Comparison of ENCODE assay signal across 8 cellular contexts in genomic region chr3:44913868-44914468, GRCh38. TPM values are rescaled to one million over a fixed set of nuclear protein-coding genes. Genes with fewer than 3 reads are reported as not detected.
A peak's percentile ranks its signal among the peaks of the same experiment; 100 is the strongest.
DNase-seq lines count a peak whose midpoint lies in the region; ATAC-seq, FAIRE-seq and TF ChIP-seq lines count a peak whose summit lies in the region.

No MANE protein-coding gene starts in this region.

- no peaks in the 10 kb centered on the region for H3K27me3 ChIP-seq in right lobe of liver

- TF ChIP-seq CTCF in A549 (IDR thresholded peaks at IDR 0.05), result peak; percentile 33; the same call in 1 of the 3 replicates
- peak; percentile 73 for TF ChIP-seq CTCF in GM20000 (IDR thresholded peaks at IDR 0.05; ENCODE audit: extremely low read depth, missing control alignments)
- TF ChIP-seq CTCF in right lobe of liver (IDR thresholded peaks at IDR 0.05), result peak; percentile 69 to 86 (median 84)

- peaks cover 4% of the 10 kb centered on the region for H3K27me3 Mint-ChIP-seq in activated CD4-positive, alpha-beta T cell treated with anti-CD3 and anti-CD28 coated beads, Interleukin-2, amount 10 ng/mL, durations not matched to agents 7 days and 5 days

- no peak for TF ChIP-seq EP300 in A549 (IDR thresholded peaks at IDR 0.05)

- FAIRE-seq in A549 (lab: Jason Lieb, UNC), result no peak

- peak in 1 of 2 experiments; percentile 78; a peak in 3 of 6 replicates for ATAC-seq in A549
- peak; percentile 84 to 94 (median 90) for ATAC-seq in right lobe of liver
- ATAC-seq in GM21737 (IDR thresholded peaks at IDR 0.05; ENCODE audit: unreplicated experiment), result no peak

- no peak overlapping the region for H3K4me2 ChIP-seq in A549

- H3K9me3 Mint-ChIP-seq in activated CD4-positive, alpha-beta T cell treated with anti-CD3 and anti-CD28 coated beads, Interleukin-2, amount 10 ng/mL, durations not matched to agents 7 days and 5 days, result peaks cover 7% of the 10 kb centered on the region

- H3K36me3 ChIP-seq in right lobe of liver, result no peaks in the 10 kb centered on the region

- no peaks in the 10 kb centered on the region for H3K4me1 Mint-ChIP-seq in activated CD4-positive, alpha-beta T cell treated with anti-CD3 and anti-CD28 coated beads, Interleukin-2, amount 10 ng/mL, durations not matched to agents 7 days and 5 days

- intact Hi-C loops in right lobe of liver (cut with DNase I), result loop anchor here in 1 of 2 donors (5.0 kb wide), 1 partner anchor 382 kb away; no protein-coding TSS in a partner anchor

- no peak for TF ChIP-seq POLR2A in A549 (IDR thresholded peaks at IDR 0.05; ENCODE audit: low read length)
- TF ChIP-seq POLR2A in right lobe of liver (IDR thresholded peaks at IDR 0.05), result no peak

- peak; percentile 18 to 43 for DNase-seq in A549 (ENCODE audit: low read depth in 1 of 2, low spot score in 1 of 2)
- DNase-seq in GM20000 (ENCODE audit: low spot score), result peak; percentile 80
- DNase-seq in NCI-H446 (lab: John Stamatoyannopoulos, UW), result peak; percentile 19 to 55
- peak; percentile 66 for DNase-seq in activated CD4-positive, alpha-beta T cell treated with anti-CD3 and anti-CD28 coated beads, Interleukin-2, amount 10 ng/mL, durations not matched to agents 7 days and 5 days
- DNase-seq in dedifferentiated amniotic fluid mesenchymal stem cell (ENCODE audit: extremely low spot score), result peak; percentile 58
- peak; percentile 65 to 74 (median 74) for DNase-seq in right lobe of liver
- peak; percentile 47 for DNase-seq in stimulated activated CD8-positive, alpha-beta memory T cell treated with anti-CD3 and anti-CD28 coated beads, Interleukin-12 subunit alpha, Interleukin-12 subunit beta, amount 100 ng/mL, for 1 hour (ENCODE audit: low read depth)

- H3K4me3 Mint-ChIP-seq in activated CD4-positive, alpha-beta T cell treated with anti-CD3 and anti-CD28 coated beads, Interleukin-2, amount 10 ng/mL, durations not matched to agents 7 days and 5 days, result no peak overlapping the region

- no peak overlapping the region for H3K4me3 ChIP-seq in A549
- no peak overlapping the region for H3K4me3 ChIP-seq in right lobe of liver

- H3K36me3 Mint-ChIP-seq in activated CD4-positive, alpha-beta T cell treated with anti-CD3 and anti-CD28 coated beads, Interleukin-2, amount 10 ng/mL, durations not matched to agents 7 days and 5 days (ENCODE audit: low read depth), result no peaks in the 10 kb centered on the region

- H3K9me3 ChIP-seq in A549 (peaks cover 23% of the 10 kb centered on the region; the same call in 2 of the 3 replicates), right lobe of liver (no peaks in the 10 kb centered on the region)

- TF ChIP-seq RAD21 in A549 (conservative IDR thresholded peaks at IDR 0.05 in 1 of 2, IDR thresholded peaks at IDR 0.05 in 1 of 2), result peak; percentile 57 to 64

- POLR2A ChIA-PET in A549 (lab: Yijun Ruan, JAX), result no interaction called here
- POLR2A ChIA-PET in activated CD4-positive, alpha-beta T cell treated with anti-CD3 and anti-CD28 coated beads, Interleukin-2, amount 10 ng/mL, durations not matched to agents 7 days and 5 days (lab: Charles Lee), result no interaction called here

- H3K27ac ChIP-seq in A549 (no peak overlapping the region), right lobe of liver (no peak overlapping the region)

- WGBS in A549 (ENCODE audit: missing lambda C conversion rate), result 56% methylated on average over 4 of the region's 4 CpGs
- WGBS in right lobe of liver (ENCODE audit: insufficient coverage, low coverage, low lambda C conversion rate, missing lambda C conversion rate), result 0% methylated on average over 2 of the region's 4 CpGs

- CTCF ChIA-PET in A549 (lab: Yijun Ruan, JAX), result interaction anchor here (1.0 to 1.5 kb wide), 5 partner anchors 9 to 23 kb away, joined by 3 to 6 read pairs (median 3); no protein-coding TSS in a partner anchor
- CTCF ChIA-PET in activated CD4-positive, alpha-beta T cell treated with anti-CD3 and anti-CD28 coated beads, Interleukin-2, amount 10 ng/mL, durations not matched to agents 7 days and 5 days (lab: Charles Lee), result interaction anchor here (0.5 to 2.5 kb wide), 9 partner anchors 8 to 1554 kb away, joined by 3 to 13 read pairs (median 3); no protein-coding TSS in a partner anchor

- H3K4me1 ChIP-seq in A549 (no peaks in the 10 kb centered on the region), right lobe of liver (no peaks in the 10 kb centered on the region)

- H3K27ac Mint-ChIP-seq in activated CD4-positive, alpha-beta T cell treated with anti-CD3 and anti-CD28 coated beads, Interleukin-2, amount 10 ng/mL, durations not matched to agents 7 days and 5 days, result no peak overlapping the region

TF ChIP-seq in A549, 52 proteins besides CTCF, POLR2A, EP300 and RAD21:
- TF ChIP-seq SMC3 (IDR thresholded peaks at IDR 0.05) (peak; percentile 43; the same call in 2 of the 3 replicates), TFCP2L1 (CRISPR knock-in tag; IDR thresholded peaks at IDR 0.05) (no peak), FOXS1 (CRISPR knock-in tag; IDR thresholded peaks at IDR 0.05) (no peak), BHLHE40 (IDR thresholded peaks at IDR 0.05; ENCODE audit: low read depth, low read length) (no peak), ZSCAN20 (CRISPR knock-in tag; IDR thresholded peaks at IDR 0.05) (no peak)
TF ChIP-seq in A549: peak in this region for 1.

RNA-seq across cellular contexts. Expression of gene TGM4, which starts 39.6 kb away (rescaled TPM):
- 0.01 and 0.03 TPM in 2 replicates for polyA plus RNA-seq in A549 (2011; rRNA removed)
- 0.01 TPM in 1 of 2 replicates, not detected in the other for polyA plus RNA-seq in A549 (2012; cell fraction: cytosol; rRNA removed)
- 0.01 TPM in 1 of 2 replicates, not detected in the other for polyA plus RNA-seq in A549 (2012; cell fraction: nucleus; rRNA removed)
- not detected in 3 replicates for polyA plus RNA-seq in A549 (2017; fragmentation: RNase III; extraction: RNeasy Plus Mini Kit Qiagen cat#74134 plus additional on column Dnase treatment)
- polyA minus RNA-seq in A549 (2011; rRNA and poly(A)+ RNA removed), result not detected in 2 replicates
- not detected for total RNA-seq in activated CD4-positive, alpha-beta T cell treated with anti-CD3 and anti-CD28 coated beads, Interleukin-2, amount 10 ng/mL, durations not matched to agents 7 days and 5 days
- total RNA-seq in right lobe of liver, result not detected

RNA-seq across cellular contexts. Expression of gene TMEM42, which starts 52.3 kb away (rescaled TPM):
- polyA plus RNA-seq in A549 (2011; rRNA removed) (18.0 and 22.8 TPM in 2 replicates), A549 (2017; fragmentation: RNase III; extraction: RNeasy Plus Mini Kit Qiagen cat#74134 plus additional on column Dnase treatment) (7.7 to 10.0 TPM (median 9.3 TPM) in 3 replicates)
- 16.2 and 17.3 TPM in 2 replicates for polyA plus RNA-seq in A549 (2012; cell fraction: cytosol; rRNA removed)
- 13.5 and 16.2 TPM in 2 replicates for polyA plus RNA-seq in A549 (2012; cell fraction: nucleus; rRNA removed)
- 8.0 and 13.2 TPM in 2 replicates for polyA minus RNA-seq in A549 (2011; rRNA and poly(A)+ RNA removed)
- 10 to 100 TPM; 10.7 to 13.0 TPM for total RNA-seq in activated CD4-positive, alpha-beta T cell treated with anti-CD3 and anti-CD28 coated beads, Interleukin-2, amount 10 ng/mL, durations not matched to agents 7 days and 5 days
- total RNA-seq in right lobe of liver, result 10 to 100 TPM in 2 of 6 experiments, 1 to 10 TPM in 4; 4.9 to 10.9 (median 8.4) TPM

Comparison
In these comparisons a context has a peak if more than half of its experiments do, and no peak if none do; other contexts are left out.
1. CTCF ChIP-seq: peak in every context shown above with its lines; median percentile 84 in right lobe of liver; 73 in GM20000; 33 in A549.